15 cellular contexts compared by ENCODE assay signal in the genomic region with DNA sequence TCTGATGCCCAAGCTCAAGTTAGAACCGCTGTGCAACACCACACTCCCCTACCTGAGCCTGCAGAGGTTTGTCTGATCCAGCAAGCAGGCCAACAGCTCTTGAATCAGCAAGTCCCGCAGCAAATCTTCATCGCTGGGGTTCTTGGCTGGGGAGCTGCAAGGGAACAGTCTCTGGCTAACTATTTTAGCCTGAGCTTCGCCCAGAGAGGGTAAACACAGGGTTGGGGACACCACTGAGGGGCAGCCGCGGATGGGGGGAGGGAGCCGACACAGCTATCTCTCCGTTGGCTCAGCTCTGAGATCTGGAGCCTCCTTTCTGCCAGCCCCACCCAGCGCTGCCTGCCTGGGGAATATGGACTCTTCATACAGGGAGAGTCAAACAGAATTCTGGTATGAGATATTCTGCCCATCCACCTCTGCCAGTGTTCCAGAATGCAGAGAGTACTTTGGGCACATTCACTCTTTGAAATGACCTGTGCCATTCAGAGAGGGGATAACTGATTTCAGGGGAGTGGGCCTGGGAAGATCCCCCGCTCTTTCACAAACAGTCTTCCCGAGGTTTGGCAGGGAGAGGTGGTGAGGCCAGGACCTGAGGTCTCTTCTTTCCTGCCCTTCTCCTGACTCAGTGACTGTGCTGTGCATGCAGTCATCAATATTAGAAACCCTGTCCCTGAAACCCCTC. TPM values are rescaled to one million over a fixed set of nuclear protein-coding genes. Genes with fewer than 3 reads are reported as not detected.
DNase-seq lines count a peak whose midpoint lies in the region; ATAC-seq and TF ChIP-seq lines count a peak whose summit lies in the region.
"Had no signal": no experiment of that assay in that cellular context is flagged by ENCODE, and none has a peak within 500 bp of the region (broad histone marks: within the 10 kb centered on the region; RNA-seq: fewer than 3 reads in every experiment).

No MANE protein-coding gene starts in this region.

- H3K4me1 ChIP-seq in SK-N-SH (ENCODE audit: control insufficient read depth in 1 of 2, insufficient read depth in 2 of 2, low read depth in 1 of 2, low read length in 1 of 2) (peaks cover 0 to 18% of the 10 kb centered on the region in 2 experiments; a peak in 2 of 4 replicates), iPS-15b (ENCODE audit: control insufficient read depth, insufficient read depth, low read length) (peaks cover 13% of the 10 kb centered on the region), smooth muscle cell (ENCODE audit: low read depth) (peaks cover 16% of the 10 kb centered on the region), psoas muscle (no peaks in the 10 kb centered on the region)
- H3K4me1 ChIP-seq: body of pancreas had no signal

- TF ChIP-seq CTCF in SK-N-SH (IDR thresholded peaks at IDR 0.05), result no peak
- TF ChIP-seq CTCF in smooth muscle cell (IDR thresholded peaks at IDR 0.05; ENCODE audit: borderline replicate concordance, insufficient read depth, poor library complexity, severe bottlenecking), result no peak
- TF ChIP-seq CTCF in psoas muscle (IDR thresholded peaks at IDR 0.05), result no peak

- H3K79me2 ChIP-seq in SK-N-SH (ENCODE audit: insufficient read depth) (no peaks in the 10 kb centered on the region), smooth muscle cell (ENCODE audit: low read depth) (no peaks in the 10 kb centered on the region)

- H4K20me1 ChIP-seq in SK-N-SH (ENCODE audit: insufficient read depth), result no peaks in the 10 kb centered on the region
- no peaks in the 10 kb centered on the region for H4K20me1 ChIP-seq in smooth muscle cell (ENCODE audit: low read depth)

- H3K9me2 ChIP-seq in SK-N-SH, result no peaks in the 10 kb centered on the region

- H3K4me2 ChIP-seq in SK-N-SH, result peak overlapping the region; percentile 68
- H3K4me2 ChIP-seq in smooth muscle cell, result peak overlapping the region; percentile 76

- peak overlapping the region; percentile 96 for H2AFZ ChIP-seq in SK-N-SH (ENCODE audit: low read depth)
- H2AFZ ChIP-seq in smooth muscle cell (ENCODE audit: low read depth), result peak overlapping the region; percentile 80

- no peaks in the 10 kb centered on the region for H3K9me3 ChIP-seq in SK-N-SH
- no peaks in the 10 kb centered on the region for H3K9me3 ChIP-seq in iPS-15b (ENCODE audit: control insufficient read depth, insufficient read depth, low read length)
- no peaks in the 10 kb centered on the region for H3K9me3 ChIP-seq in smooth muscle cell (replicated peaks; ENCODE audit: low read depth)
- H3K9me3 ChIP-seq in psoas muscle, result no peaks in the 10 kb centered on the region
- H3K9me3 ChIP-seq: body of pancreas had no signal

- TF ChIP-seq RAD21 in SK-N-SH (IDR thresholded peaks at IDR 0.05; ENCODE audit: low read length), result no peak

- H3K36me3 ChIP-seq in SK-N-SH (replicated peaks in 1 of 2; ENCODE audit: control insufficient read depth in 1 of 2, insufficient read depth in 2 of 2, low read length in 1 of 2) (no peaks in the 10 kb centered on the region), iPS-15b (ENCODE audit: control insufficient read depth, insufficient read depth, low read length) (no peaks in the 10 kb centered on the region), smooth muscle cell (ENCODE audit: low read depth) (no peaks in the 10 kb centered on the region), psoas muscle (ENCODE audit: insufficient read depth in 1 of 2, low read depth in 1 of 2) (no peaks in the 10 kb centered on the region)

- H3F3A ChIP-seq in SK-N-SH (replicated peaks; ENCODE audit: insufficient read depth) (peaks cover 8% of the 10 kb centered on the region), smooth muscle cell (ENCODE audit: low read depth) (peaks cover 7% of the 10 kb centered on the region)

- DNase-seq in NCI-H748 (lab: John Stamatoyannopoulos, UW; ENCODE audit: unreplicated experiment), result peak; percentile 14
- no peak for DNase-seq in NCI-H748 treated with DMSO at 0.1 percent for 48 hours (lab: John Stamatoyannopoulos, UW)
- no peak for DNase-seq in SK-N-SH
- no peak for DNase-seq in smooth muscle cell (lab: John Stamatoyannopoulos, UW; ENCODE audit: unreplicated experiment)
- no peak for DNase-seq in hypothalamus (lab: John Stamatoyannopoulos, UW)
- no peak for DNase-seq in Right ventricle myocardium superior
- no peak for DNase-seq in psoas muscle
- DNase-seq: body of pancreas; CD8-positive, alpha-beta memory T cell; foreskin melanocyte; NCI-H1930; NCI-H526 treated with DMSO at 0.1 percent for 48 hours had no signal

- H3K27ac ChIP-seq in SK-N-SH (ENCODE audit: low read depth in 2 of 2, low read length in 1 of 2) (peak overlapping the region; percentile 36 to 70; a peak in 3 of 4 replicates), smooth muscle cell (ENCODE audit: low read depth) (peak overlapping the region; percentile 81), psoas muscle (no peak overlapping the region)
- H3K27ac ChIP-seq: body of pancreas had no signal

- peak overlapping the region; percentile 24; the same call in 1 of the 2 replicates for H3K9ac ChIP-seq in SK-N-SH
- no peak overlapping the region for H3K9ac ChIP-seq in iPS-15b (ENCODE audit: low read depth, low read length)
- peak overlapping the region; percentile 18 for H3K9ac ChIP-seq in smooth muscle cell (ENCODE audit: low read depth)

- CTCF ChIA-PET in SK-N-SH (lab: Yijun Ruan, JAX), result interaction anchor here (0.8 to 2.5 kb wide), 7 partner anchors 10 to 82 kb away, joined by 3 to 7 read pairs (median 3); no protein-coding TSS in a partner anchor

- H3K27me3 ChIP-seq in SK-N-SH (ENCODE audit: insufficient read depth) (no peaks in the 10 kb centered on the region), iPS-15b (ENCODE audit: control insufficient read depth, insufficient read depth, low read length) (no peaks in the 10 kb centered on the region), smooth muscle cell (ENCODE audit: low read depth) (no peaks in the 10 kb centered on the region), psoas muscle (ENCODE audit: insufficient read depth in 3 of 3, low read length in 2 of 3) (peaks cover 0 to 58% (median 4%) of the 10 kb centered on the region in 3 donors)

- intact Hi-C loops in Right ventricle myocardium superior (cut with DNase I) (no loop called here), psoas muscle (cut with DNase I) (no loop called here)

- H3K4me3 ChIP-seq in SK-N-SH (ENCODE audit: low read depth in 2 of 2, low read length in 1 of 2) (0 out of 4 replicates have a peak overlapping the region, but pooled peaks of 1 of the 2 experiments have one; percentile 10), iPS-15b (ENCODE audit: low read depth, low read length) (peak overlapping the region; percentile 10), smooth muscle cell (peak overlapping the region; percentile 11), psoas muscle (no peak overlapping the region)
- H3K4me3 ChIP-seq: body of pancreas had no signal

- 18% methylated on average over 11 of the region's 11 CpGs for WGBS in SK-N-SH (ENCODE audit: low lambda C conversion rate)
- WGBS in smooth muscle cell (ENCODE audit: low lambda C conversion rate), result 39% methylated on average over 11 of the region's 11 CpGs
- whole genome bisulfite sequencing in psoas muscle, 3 donors, result 16 to 30% (median 28%) methylated on average over 11 of the region's 11 CpGs

- POLR2A ChIA-PET in SK-N-SH (lab: Yijun Ruan, JAX), result no interaction called here

- TF ChIP-seq EP300 in SK-N-SH (IDR thresholded peaks at IDR 0.05; ENCODE audit: borderline replicate concordance in 1 of 2, low read depth in 1 of 2, low read length in 1 of 2), result no peak

- ATAC-seq in Right ventricle myocardium superior (ENCODE audit: poor library complexity) (no peak), psoas muscle (no peak)
- ATAC-seq: body of pancreas had no signal

TF ChIP-seq in SK-N-SH, 30 proteins besides CTCF, POLR2A, EP300 and RAD21:
- TF ChIP-seq, protein P1, sequence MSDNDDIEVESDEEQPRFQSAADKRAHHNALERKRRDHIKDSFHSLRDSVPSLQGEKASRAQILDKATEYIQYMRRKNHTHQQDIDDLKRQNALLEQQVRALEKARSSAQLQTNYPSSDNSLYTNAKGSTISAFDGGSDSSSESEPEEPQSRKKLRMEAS (IDR thresholded peaks at IDR 0.05; ENCODE audit: low read depth), result peak; percentile 27; the same call in 1 of the 2 replicates
- no peak for TF ChIP-seq GABPA (IDR thresholded peaks at IDR 0.05; ENCODE audit: low read depth)
- peak; percentile 41; the same call in 1 of the 2 replicates for TF ChIP-seq TAF1 (IDR thresholded peaks at IDR 0.05; ENCODE audit: borderline replicate concordance, low read depth, low read length)
- TF ChIP-seq FOXJ3 (CRISPR knock-in tag; IDR thresholded peaks at IDR 0.05), result no peak
- no peak for TF ChIP-seq CHD2 (IDR thresholded peaks at IDR 0.05; ENCODE audit: low read length, partially characterized antibody)

RNA-seq across cellular contexts. Expression of a gene that starts 7.4 kb away (rescaled TPM):
- polyA plus RNA-seq in SK-N-SH (2012; rRNA removed) (0.29 and 0.64 TPM in 2 replicates), smooth muscle cell (1.6 and 1.9 TPM in 2 replicates), psoas muscle (not detected)
- polyA plus RNA-seq in SK-N-SH (2012; cell fraction: cytosol; rRNA removed), result 0.34 and 0.58 TPM in 2 replicates
- 0.19 TPM in 1 of 2 replicates, not detected in the other for polyA plus RNA-seq in SK-N-SH (2012; cell fraction: nucleus; rRNA removed)
- total RNA-seq in smooth muscle cell (not detected in 2 replicates), Right ventricle myocardium superior (not detected), psoas muscle (not detected)
- total RNA-seq: body of pancreas; CD8-positive, alpha-beta memory T cell; SK-MEL-5 had no signal
- polyA plus RNA-seq: CD8-positive, alpha-beta memory T cell; keratinocyte had no signal

RNA-seq across cellular contexts. Expression of a gene that starts 16.3 kb away (rescaled TPM):
- polyA plus RNA-seq in SK-N-SH (2012; rRNA removed), result 329 and 358 TPM in 2 replicates
- 283 and 343 TPM in 2 replicates for polyA plus RNA-seq in SK-N-SH (2012; cell fraction: cytosol; rRNA removed)
- polyA plus RNA-seq in SK-N-SH (2012; cell fraction: nucleus; rRNA removed), result 185 and 191 TPM in 2 replicates
- 69.0 and 69.6 TPM in 2 replicates for total RNA-seq in smooth muscle cell
- 260 and 263 TPM in 2 replicates for polyA plus RNA-seq in smooth muscle cell
- total RNA-seq in Right ventricle myocardium superior, result 114 TPM
- 10 to 100 TPM; 69.7 to 96.7 (median 75.0) TPM for total RNA-seq in psoas muscle
- polyA plus RNA-seq in psoas muscle, result 100 to 1,000 TPM; 113 to 188 (median 149) TPM

RNA-seq across cellular contexts. Expression of a gene that starts 36.2 kb away (rescaled TPM):
- 0.02 and 0.05 TPM in 2 replicates for polyA plus RNA-seq in SK-N-SH (2012; rRNA removed)
- 0.07 and 0.10 TPM in 2 replicates for polyA plus RNA-seq in SK-N-SH (2012; cell fraction: cytosol; rRNA removed)
- 0.01 and 0.21 TPM in 2 replicates for polyA plus RNA-seq in SK-N-SH (2012; cell fraction: nucleus; rRNA removed)
- total RNA-seq in smooth muscle cell, result 51.0 and 54.6 TPM in 2 replicates
- 49.7 and 51.4 TPM in 2 replicates for polyA plus RNA-seq in smooth muscle cell
- total RNA-seq in Right ventricle myocardium superior, result not detected
- not detected for total RNA-seq in psoas muscle
- not detected for polyA plus RNA-seq in psoas muscle
- total RNA-seq: body of pancreas had no signal
- polyA plus RNA-seq: CD8-positive, alpha-beta memory T cell; keratinocyte had no signal

RNA-seq across cellular contexts. Expression of a gene that starts 52.8 kb away (rescaled TPM):
- polyA plus RNA-seq in SK-N-SH (2012; rRNA removed) (168 and 207 TPM in 2 replicates), smooth muscle cell (73.2 and 74.3 TPM in 2 replicates), psoas muscle (10 to 100 TPM; 22.0 to 47.2 (median 36.5) TPM)
- 158 and 160 TPM in 2 replicates for polyA plus RNA-seq in SK-N-SH (2012; cell fraction: cytosol; rRNA removed)
- polyA plus RNA-seq in SK-N-SH (2012; cell fraction: nucleus; rRNA removed), result 163 and 238 TPM in 2 replicates
- total RNA-seq in smooth muscle cell (67.5 and 82.5 TPM in 2 replicates), Right ventricle myocardium superior (36.7 TPM), psoas muscle (10 to 100 TPM; 29.8 to 46.7 (median 34.8) TPM)

Comparison
In these comparisons a context has a peak if more than half of its experiments do, and no peak if none do; other contexts are left out.
1. RNA of a gene that starts 36.2 kb away (total RNA-seq): 51.0 to 54.6 TPM in smooth muscle cell; not detected in Right ventricle myocardium superior (single experiment) and not detected in psoas muscle; every median in the first group is over 10 times any median in the second.